15 cellular contexts compared by ENCODE assay signal in genomic region chr2:6082619-6083018, GRCh38.
DNase-seq lines count a peak whose midpoint lies in the region; TF ChIP-seq lines count a peak whose summit lies in the region.
"Had no signal": no experiment of that assay in that cellular context is flagged by ENCODE, and none has a peak within 500 bp of the region (broad histone marks: within the 10 kb centered on the region; RNA-seq: fewer than 3 reads in every experiment).

No MANE protein-coding gene starts in this region.

- H3K36me3 Mint-ChIP-seq in brain, result peaks cover 10% of the 10 kb centered on the region

- H4K20me1 ChIP-seq in neural cell (ENCODE audit: insufficient read depth), result no peaks in the 10 kb centered on the region
- H4K20me1 ChIP-seq: BLaER1 treated with 17β-estradiol and CSF1 and Interleukin-3, amounts not matched to agents 10 nM and 100 nM had no signal

- peak overlapping the region; percentile 14 for H3K4me3 ChIP-seq in neural cell (ENCODE audit: low read length)
- H3K4me3 ChIP-seq: BLaER1 treated with 17β-estradiol and CSF1 and Interleukin-3, amounts not matched to agents 10 nM and 100 nM; GM12878; GM23248 had no signal

- no peaks in the 10 kb centered on the region for H3K36me3 ChIP-seq in neural cell (ENCODE audit: insufficient read depth, low read length)
- H3K36me3 ChIP-seq: BLaER1 treated with 17β-estradiol and CSF1 and Interleukin-3, amounts not matched to agents 10 nM and 100 nM had no signal

- no peaks in the 10 kb centered on the region for H3F3A ChIP-seq in neural cell (ENCODE audit: insufficient read depth, low read length, poor library complexity, severe bottlenecking)

- peak overlapping the region; percentile 25 for H3K9ac ChIP-seq in neural cell (ENCODE audit: low read length)
- H3K9ac ChIP-seq: BLaER1 treated with 17β-estradiol and CSF1 and Interleukin-3, amounts not matched to agents 10 nM and 100 nM; GM23248 had no signal

- peaks cover 68% of the 10 kb centered on the region for H3K4me1 Mint-ChIP-seq in brain

- H3K27ac Mint-ChIP-seq in brain, result peak overlapping the region; percentile 79 to 95 (median 90)
- H3K27ac Mint-ChIP-seq: CD4-positive, alpha-beta T cell; IgD-negative memory B cell had no signal

- no peaks in the 10 kb centered on the region for H3K27me3 ChIP-seq in neural cell (ENCODE audit: insufficient read depth, low read depth, low read length)
- H3K27me3 ChIP-seq: BLaER1 treated with 17β-estradiol and CSF1 and Interleukin-3, amounts not matched to agents 10 nM and 100 nM had no signal

- H3K79me2 ChIP-seq in neural cell (replicated peaks; ENCODE audit: insufficient read depth, low read length), result no peaks in the 10 kb centered on the region

- no peak for TF ChIP-seq CTCF in brain (conservative IDR thresholded peaks at IDR 0.05)
- no peak for TF ChIP-seq CTCF in neural cell (IDR thresholded peaks at IDR 0.05; ENCODE audit: poor library complexity, severe bottlenecking)
- no peak for TF ChIP-seq CTCF in GM13976 (IDR thresholded peaks at IDR 0.05; ENCODE audit: borderline replicate concordance, control extremely low read depth, extremely low read depth, insufficient read depth, missing control alignments)

- TF ChIP-seq RAD21 in neural cell (conservative IDR thresholded peaks at IDR 0.05), result no peak

- peak; percentile 56 for TF ChIP-seq EP300 in neural cell (conservative IDR thresholded peaks at IDR 0.05; ENCODE audit: poor library complexity, severe bottlenecking)

- peaks cover 3% of the 10 kb centered on the region for H3K27me3 Mint-ChIP-seq in brain
- H3K27me3 Mint-ChIP-seq: CD4-positive, alpha-beta T cell had no signal

- peak overlapping the region in 1 of 5 experiments; percentile 72 for H3K4me3 Mint-ChIP-seq in brain
- H3K4me3 Mint-ChIP-seq: CD4-positive, alpha-beta T cell; IgD-negative memory B cell had no signal

- no peaks in the 10 kb centered on the region for H3K9me3 ChIP-seq in neural cell (ENCODE audit: low read length)

- in situ Hi-C loops in GM13976 (cut with MboI; ENCODE audit: low sequenced_read_pairs, unreplicated experiment), result no loop called here

- peak; percentile 19 for DNase-seq in NCI-H146 (lab: John Stamatoyannopoulos, UW)
- no peak for DNase-seq in NCI-H146 treated with DMSO at 0.1 percent for 48 hours (lab: John Stamatoyannopoulos, UW; ENCODE audit: unreplicated experiment)
- no peak for DNase-seq in GM13976 (ENCODE audit: low spot score)
- DNase-seq in activated CD4-positive, alpha-beta T cell treated with anti-CD3 and anti-CD28 coated beads, Interleukin-2, amount 50 U/mL, for 48 hours, result no peak
- no peak for DNase-seq in C1 segment of cervical spinal cord (lab: John Stamatoyannopoulos, UW)
- DNase-seq: Calu3; CD4-positive, alpha-beta T cell; GM23248; H7 had no signal

- H3K9me2 ChIP-seq in neural cell (ENCODE audit: insufficient read depth, low read length), result no peaks in the 10 kb centered on the region

- peaks cover 10 to 16% (median 15%) of the 10 kb centered on the region in 5 experiments for H3K9me3 Mint-ChIP-seq in brain

- no peak overlapping the region for H3K4me2 ChIP-seq in neural cell (ENCODE audit: low read length)
- H3K4me2 ChIP-seq: BLaER1 treated with 17β-estradiol and CSF1 and Interleukin-3, amounts not matched to agents 10 nM and 100 nM had no signal

- no peak overlapping the region for H2AFZ ChIP-seq in neural cell (ENCODE audit: low read depth, low read length)
- H2AFZ ChIP-seq: GM23248 had no signal

- peak overlapping the region; percentile 74 for H3K27ac ChIP-seq in neural cell (ENCODE audit: low read length)
- H3K27ac ChIP-seq: 22Rv1; BLaER1 treated with 17β-estradiol and CSF1 and Interleukin-3, amounts not matched to agents 10 nM and 100 nM; GM23248 had no signal

TF ChIP-seq in neural cell, 6 proteins besides CTCF, POLR2A, EP300 and RAD21:
- peak; percentile 56 for TF ChIP-seq POLR2AphosphoS5 (IDR thresholded peaks at IDR 0.05)
- TF ChIP-seq REST (IDR thresholded peaks at IDR 0.05; ENCODE audit: borderline replicate concordance), result peak; percentile 91
- no peak for TF ChIP-seq SMC3 (conservative IDR thresholded peaks at IDR 0.05; ENCODE audit: poor library complexity)
